In genomic region chr11:36239636-36240035, GRCh38 we compare ENCODE assay signal across 18 cellular contexts. TPM values are rescaled to one million over a fixed set of nuclear protein-coding genes. Genes with fewer than 3 reads are reported as not detected.
DNase-seq lines count a peak whose midpoint lies in the region; ATAC-seq and TF ChIP-seq lines count a peak whose summit lies in the region.
"Had no signal": no experiment of that assay in that cellular context is flagged by ENCODE, and none has a peak within 500 bp of the region (broad histone marks: within the 10 kb centered on the region; RNA-seq: fewer than 3 reads in every experiment).

No MANE protein-coding gene starts in this region.

- H3K36me3 ChIP-seq in Karpas-422 (ENCODE audit: insufficient read depth, low read length) (no peaks in the 10 kb centered on the region), esophagus squamous epithelium (no peaks in the 10 kb centered on the region)
- H3K36me3 ChIP-seq: HAP-1, Peyer's patch had no signal

- no peak for TF ChIP-seq CTCF in esophagus squamous epithelium (IDR thresholded peaks at IDR 0.05)

- no peaks in the 10 kb centered on the region for H4K20me1 ChIP-seq in Karpas-422 (ENCODE audit: insufficient read depth, low read depth, low read length)

- no peak for TF ChIP-seq POLR2A in esophagus squamous epithelium (IDR thresholded peaks at IDR 0.05)

- no peak overlapping the region for H3K27ac ChIP-seq in Karpas-422 (ENCODE audit: low read length)
- no peak overlapping the region for H3K27ac ChIP-seq in esophagus squamous epithelium
- H3K27ac ChIP-seq: A549, GM23248, Peyer's patch had no signal

- H2AFZ ChIP-seq in Karpas-422 (ENCODE audit: low read length), result no peak overlapping the region
- H2AFZ ChIP-seq: GM23248 had no signal

- no peaks in the 10 kb centered on the region for H3K79me2 ChIP-seq in Karpas-422 (ENCODE audit: low read length)

- intact Hi-C loops in esophagus squamous epithelium (cut with DNase I), result no loop called here

- H3K27me3 ChIP-seq in Karpas-422 (ENCODE audit: low read length) (no peaks in the 10 kb centered on the region), esophagus squamous epithelium (no peaks in the 10 kb centered on the region)
- H3K27me3 ChIP-seq: Peyer's patch had no signal

- ATAC-seq in HG02938 (IDR thresholded peaks at IDR 0.05; ENCODE audit: unreplicated experiment), result no peak
- ATAC-seq: A549 had no signal

- H3K4me2 ChIP-seq in Karpas-422 (ENCODE audit: low read depth, low read length, poor library complexity, severe bottlenecking), result no peak overlapping the region
- H3K4me2 ChIP-seq: A549 had no signal

- H3K4me1 ChIP-seq in Karpas-422 (ENCODE audit: low read length) (peaks cover 8% of the 10 kb centered on the region), esophagus squamous epithelium (no peaks in the 10 kb centered on the region)
- H3K4me1 ChIP-seq: A549, HAP-1, Peyer's patch had no signal

- 76 to 80% methylated on average over 2 to 3 of the region's 3 CpGs for WGBS in esophagus squamous epithelium, 2 donors

- peak; percentile 89 for DNase-seq in NCI-H1694 (lab: John Stamatoyannopoulos, UW)
- DNase-seq in anterior cingulate cortex (lab: John Stamatoyannopoulos, UW), result peak in 34 of 58 donors; percentile 12 to 71 (median 39)
- peak; percentile 14 to 50 for DNase-seq in hippocampal formation (lab: John Stamatoyannopoulos, UW)
- DNase-seq in occipital lobe (lab: John Stamatoyannopoulos, UW), result peak; percentile 22
- DNase-seq in Karpas-422, result no peak
- DNase-seq in esophagus squamous epithelium (lab: John Stamatoyannopoulos, UW), result no peak
- DNase-seq in NOMO-1 treated with DMSO at 0.1 percent for 48 hours (lab: John Stamatoyannopoulos, UW; ENCODE audit: unreplicated experiment), result no peak
- DNase-seq: CD8-positive, alpha-beta memory T cell; DMS79; MM.1S; NCI-H1092 treated with DMSO at 0.1 percent for 48 hours; NCI-H345; NCI-H69; Peyer's patch had no signal

- H3K4me3 ChIP-seq in Karpas-422 (ENCODE audit: low read length) (no peak overlapping the region), esophagus squamous epithelium (no peak overlapping the region)
- H3K4me3 ChIP-seq: A549, GM23248, HAP-1, Peyer's patch had no signal

- no peak overlapping the region for H3K9ac ChIP-seq in Karpas-422 (ENCODE audit: low read length)
- H3K9ac ChIP-seq: GM23248 had no signal

- H3K9me3 ChIP-seq in Karpas-422 (ENCODE audit: low read length), result no peaks in the 10 kb centered on the region
- no peaks in the 10 kb centered on the region for H3K9me3 ChIP-seq in esophagus squamous epithelium
- H3K9me3 ChIP-seq: A549, HAP-1, Peyer's patch had no signal

- no peaks in the 10 kb centered on the region for H3K9me2 ChIP-seq in Karpas-422 (replicated peaks; ENCODE audit: insufficient read depth, low read length)

RNA-seq across cellular contexts. Expression of gene COMMD9, which starts 49.6 kb away (rescaled TPM):
- total RNA-seq in occipital lobe (51.3 TPM), esophagus squamous epithelium (10 to 100 TPM; 25.9 to 37.9 (median 37.1) TPM)
- 23.2 and 31.0 TPM in 2 replicates for total RNA-seq in Karpas-422 (2014; rRNA removed; shearing (Covaris generic); ENCODE audit: low replicate concordance)

RNA-seq across cellular contexts. Expression of gene PRR5L, which starts 56.5 kb away (rescaled TPM):
- total RNA-seq in occipital lobe, result 3.1 TPM
- not detected in 2 replicates for total RNA-seq in Karpas-422 (2014; rRNA removed; shearing (Covaris generic); ENCODE audit: low replicate concordance)
- 1 to 10 TPM; 1.4 to 5.7 (median 1.8) TPM for total RNA-seq in esophagus squamous epithelium

Comparison
In these comparisons a context has a peak if more than half of its experiments do, and no peak if none do; other contexts are left out.
1. DNase-seq: peak in NCI-H1694 (single experiment), anterior cingulate cortex (34 of 58), hippocampal formation (2 of 2) and occipital lobe (single experiment); none in Karpas-422 (single experiment), esophagus squamous epithelium (single experiment) and NOMO-1 treated with DMSO at 0.1 percent for 48 hours (single experiment).